2 cellular contexts compared by ENCODE assay signal in genomic region chr14:70828188-70828587, GRCh38.
TF ChIP-seq lines count a peak whose summit lies in the region.

No MANE protein-coding gene starts in this region.

TF ChIP-seq in GM23338, 12 proteins besides CTCF, POLR2A, EP300 and RAD21:
- TF ChIP-seq ZNF331 (CRISPR knock-in tag; IDR thresholded peaks at IDR 0.05; ENCODE audit: low read depth) (no peak), EZH2phosphoT487 (IDR thresholded peaks at IDR 0.05; ENCODE audit: unreplicated experiment) (no peak), CREB1 (CRISPR knock-in tag; IDR thresholded peaks at IDR 0.05; ENCODE audit: low read depth) (no peak), NANOG (IDR thresholded peaks at IDR 0.05; ENCODE audit: borderline replicate concordance) (no peak), POLR2AphosphoS5 (IDR thresholded peaks at IDR 0.05; ENCODE audit: low read depth) (no peak), ETS1 (IDR thresholded peaks at IDR 0.05) (no peak), EZH2 (IDR thresholded peaks at IDR 0.05; ENCODE audit: low read depth, unreplicated experiment) (no peak), ZNF462 (CRISPR knock-in tag; IDR thresholded peaks at IDR 0.05) (no peak), ZNF114 (CRISPR knock-in tag; IDR thresholded peaks at IDR 0.05) (no peak), STAT1 (IDR thresholded peaks at IDR 0.05; ENCODE audit: unreplicated experiment) (no peak), JUNB (IDR thresholded peaks at IDR 0.05; ENCODE audit: unreplicated experiment) (no peak), REST (IDR thresholded peaks at IDR 0.05; ENCODE audit: unreplicated experiment) (no peak)

TF ChIP-seq in HepG2, 621 proteins besides CTCF, POLR2A, EP300 and RAD21:
- TF ChIP-seq RFX1 (IDR thresholded peaks at IDR 0.05) (no peak), SOX6 (IDR thresholded peaks at IDR 0.05) (no peak), SOX6 (CRISPR knock-in tag; IDR thresholded peaks at IDR 0.05) (peak; percentile 1; the same call in 1 of the 2 replicates), ZNF589 (CRISPR knock-in tag; conservative IDR thresholded peaks at IDR 0.05) (no peak)
